31 cellular contexts compared by ENCODE assay signal in genomic region chr18:10003281-10003680, GRCh38.
"Had no signal": no experiment of that assay in that cellular context is flagged by ENCODE, and none has a peak within 500 bp of the region (broad histone marks: within the 10 kb centered on the region; RNA-seq: fewer than 3 reads in every experiment).

No MANE protein-coding gene starts in this region.

- DNase-seq: natural killer cell; occipital lobe; ovary; posterior cingulate gyrus; psoas muscle; right cardiac atrium; spleen; stimulated activated CD4-positive, alpha-beta T cell treated with anti-CD3 and anti-CD28 coated beads, Interleukin-12 subunit alpha, Interleukin-12 subunit beta, amount 100 ng/mL, for 4 hours; stimulated activated CD4-positive, alpha-beta T cell treated with anti-CD3 and anti-CD28 coated beads, Interleukin-1b, Interleukin-23, amount 100 ng/mL, for 48 hours; stimulated activated CD4-positive, alpha-beta T cell treated with anti-CD3 and anti-CD28 coated beads, Interleukin-4, amount 100 ng/mL, for 1 hour; stimulated activated CD4-positive, alpha-beta T cell treated with anti-CD3 and anti-CD28 coated beads, Interleukin-4, amount 100 ng/mL, for 4 hours; stimulated activated CD8-positive, alpha-beta memory T cell treated with anti-CD3 and anti-CD28 coated beads, Interleukin-4, amount 100 ng/mL, for 48 hours; stimulated activated naive CD4-positive, alpha-beta T cell; stimulated activated naive CD8-positive, alpha-beta T cell treated with anti-CD3 and anti-CD28 coated beads, Interleukin-15, amount 100 ng/mL, for 72 hours; stimulated activated naive CD8-positive, alpha-beta T cell treated with anti-CD3 and anti-CD28 coated beads, Interleukin-15, Interleukin-2, amounts not matched to agents 100 U/mL and 50 U/mL, for 24 hours; substantia nigra; testis; tibial artery; transverse colon; upper lobe of right lung; uterus had no signal

- H3K4me3 ChIP-seq: neural progenitor cell, ovary, psoas muscle, skin epidermis, smooth muscle cell, spleen, suprapubic skin, testis, tibial artery, transverse colon, upper lobe of right lung, uterus had no signal

- H3K4me1 ChIP-seq: neural progenitor cell, parathyroid adenoma, testis had no signal

- H3K27ac Mint-ChIP-seq: natural killer cell; nephron; neural progenitor cell; progenitor cell of endocrine pancreas; stimulated activated memory B cell treated with anti-CD40 and anti-IgM and Interleukin-4, amounts not matched to agents 10 μg/mL and 1 μg/mL and 100 μg/mL, for 72 hours; stimulated activated naive CD8-positive, alpha-beta T cell treated with anti-CD3 and anti-CD28 coated beads, Interleukin-15, amount 100 ng/mL, for 72 hours; type B pancreatic cell had no signal

- H3K27ac ChIP-seq: neural progenitor cell, ovary, parathyroid adenoma, psoas muscle, skin epidermis, spleen, suprapubic skin, testis, tibial artery, transverse colon, upper lobe of right lung, uterus had no signal

- H3K27me3 Mint-ChIP-seq: progenitor cell of endocrine pancreas; stimulated activated memory B cell treated with anti-CD40 and anti-IgM and Interleukin-4, amounts not matched to agents 10 μg/mL and 1 μg/mL and 100 μg/mL, for 72 hours; stimulated activated naive CD8-positive, alpha-beta T cell treated with anti-CD3 and anti-CD28 coated beads, Interleukin-15, amount 100 ng/mL, for 72 hours; type B pancreatic cell had no signal

- H3K36me3 ChIP-seq: neural progenitor cell, ovary, spleen, suprapubic skin, transverse colon, upper lobe of right lung, uterus had no signal

- ATAC-seq: natural killer cell; psoas muscle; right cardiac atrium; sciatic nerve; stimulated activated memory B cell treated with anti-CD40 and anti-IgM and Interleukin-4, amounts not matched to agents 10 μg/mL and 1 μg/mL and 100 μg/mL, for 72 hours; stimulated activated naive CD8-positive, alpha-beta T cell treated with anti-CD3 and anti-CD28 coated beads, Interleukin-15, amount 100 ng/mL, for 72 hours; stimulated activated naive CD8-positive, alpha-beta T cell treated with anti-CD3 and anti-CD28 coated beads, Interleukin-15, Interleukin-2, amounts not matched to agents 100 U/mL and 50 U/mL, for 24 hours; upper lobe of right lung had no signal

- H3K27me3 ChIP-seq: neural progenitor cell, ovary, spleen, suprapubic skin, testis, tibial artery, transverse colon, upper lobe of right lung, uterus had no signal

- H3K9ac ChIP-seq: neural progenitor cell, parathyroid adenoma had no signal

- H3K79me2 ChIP-seq: parathyroid adenoma had no signal

- H3K4me2 ChIP-seq: neural progenitor cell, smooth muscle cell had no signal

- H2AFZ ChIP-seq: neural progenitor cell, parathyroid adenoma had no signal

- H3K9me3 ChIP-seq: ovary, suprapubic skin, testis, uterus had no signal

- H3K4me3 Mint-ChIP-seq: natural killer cell; nephron; neural progenitor cell; stimulated activated memory B cell treated with anti-CD40 and anti-IgM and Interleukin-4, amounts not matched to agents 10 μg/mL and 1 μg/mL and 100 μg/mL, for 72 hours; stimulated activated naive CD8-positive, alpha-beta T cell treated with anti-CD3 and anti-CD28 coated beads, Interleukin-15, amount 100 ng/mL, for 72 hours; type B pancreatic cell had no signal

- H3K4me1 Mint-ChIP-seq: natural killer cell; stimulated activated memory B cell treated with anti-CD40 and anti-IgM and Interleukin-4, amounts not matched to agents 10 μg/mL and 1 μg/mL and 100 μg/mL, for 72 hours; stimulated activated naive CD8-positive, alpha-beta T cell treated with anti-CD3 and anti-CD28 coated beads, Interleukin-15, amount 100 ng/mL, for 72 hours had no signal
